In genomic region chr1:47942238-47942629, GRCh38 we compare ENCODE assay signal across 25 cellular contexts. TPM values are rescaled to one million over a fixed set of nuclear protein-coding genes. Genes with fewer than 3 reads are reported as not detected.
DNase-seq lines count a peak whose midpoint lies in the region; ATAC-seq, FAIRE-seq and TF ChIP-seq lines count a peak whose summit lies in the region.
"Had no signal": no experiment of that assay in that cellular context is flagged by ENCODE, and none has a peak within 500 bp of the region (broad histone marks: within the 10 kb centered on the region; RNA-seq: fewer than 3 reads in every experiment).

No MANE protein-coding gene starts in this region.

- dilution Hi-C loops in keratinocyte (cut with MboI; ENCODE audit: extremely low pct_ligation_motif_present, low sequenced_read_pairs), result no loop called here

- no peak for TF ChIP-seq EP300 in ovary (IDR thresholded peaks at IDR 0.05)

- H3K18ac ChIP-seq in trophoblast cell (ENCODE audit: low read length), result no peak overlapping the region

- H3K4ac ChIP-seq in trophoblast cell (ENCODE audit: low read depth, low read length), result no peak overlapping the region

- no peak overlapping the region for H3K14ac ChIP-seq in trophoblast cell (ENCODE audit: low read length)

- no peak overlapping the region for H3K9ac ChIP-seq in astrocyte (ENCODE audit: low read length)
- H3K9ac ChIP-seq in keratinocyte (ENCODE audit: control insufficient read depth, extremely low read depth, insufficient read depth, low read length), result no peak overlapping the region
- H3K9ac ChIP-seq in trophoblast cell (ENCODE audit: low read length), result no peak overlapping the region
- H3K9ac ChIP-seq: neural progenitor cell had no signal

- H2AK5ac ChIP-seq in trophoblast cell (ENCODE audit: low read length), result no peak overlapping the region

- H3K4me2 ChIP-seq in astrocyte (ENCODE audit: low read length) (no peak overlapping the region), keratinocyte (ENCODE audit: control insufficient read depth, extremely low read depth, insufficient read depth, low read depth, low read length) (peak overlapping the region; percentile 31), trophoblast cell (ENCODE audit: low read length) (no peak overlapping the region)
- H3K4me2 ChIP-seq: neural progenitor cell had no signal

- no peak overlapping the region for H3K4me3 ChIP-seq in astrocyte (ENCODE audit: insufficient read depth, low read depth, low read length)
- no peak overlapping the region for H3K4me3 ChIP-seq in keratinocyte (ENCODE audit: control insufficient read depth in 2 of 3, extremely low read depth in 1 of 3, insufficient read depth in 2 of 3, low read depth in 1 of 3, low read length in 3 of 3)
- no peak overlapping the region for H3K4me3 ChIP-seq in pancreas
- H3K4me3 ChIP-seq in trophoblast cell (ENCODE audit: low read depth, low read length), result no peak overlapping the region
- no peak overlapping the region for H3K4me3 ChIP-seq in ovary
- H3K4me3 ChIP-seq: left ventricle myocardium inferior, neural progenitor cell, psoas muscle, vagina had no signal

- WGBS in pancreas, 2 donors, result 59 to 60% methylated on average over 3 of the region's 3 CpGs
- WGBS in trophoblast cell (ENCODE audit: extremely low coverage, insufficient coverage, insufficient read length), result no CpG with 5 or more reads among the region's 3 CpGs
- WGBS in ovary, 3 donors, result 75 to 86% (median 82%) methylated on average over 3 of the region's 3 CpGs

- H3K27ac Mint-ChIP-seq in astrocyte (ENCODE audit: unreplicated experiment), result peak overlapping the region; percentile 71
- H3K27ac Mint-ChIP-seq: activated naive CD8-positive, alpha-beta T cell treated with anti-CD3 and anti-CD28 coated beads, Interleukin-2, amount 10 ng/mL, durations not matched to agents 7 days and 5 days; CD4-positive, CD25-positive, alpha-beta regulatory T cell; neural progenitor cell; stimulated activated effector memory CD8-positive, alpha-beta T cell treated with anti-CD3 and anti-CD28 coated beads, Interleukin-12 subunit alpha, Interleukin-12 subunit beta, amount 100 ng/mL, for 72 hours had no signal

- H3K27me3 ChIP-seq in astrocyte (ENCODE audit: insufficient read depth, low read length), result peaks cover 2% of the 10 kb centered on the region
- H3K27me3 ChIP-seq in keratinocyte (ENCODE audit: control insufficient read depth, extremely low read depth, insufficient read depth, low read length), result no peaks in the 10 kb centered on the region
- no peaks in the 10 kb centered on the region for H3K27me3 ChIP-seq in pancreas
- no peaks in the 10 kb centered on the region for H3K27me3 ChIP-seq in trophoblast cell (ENCODE audit: insufficient read depth, low read length)
- H3K27me3 ChIP-seq in ovary, result no peaks in the 10 kb centered on the region
- H3K27me3 ChIP-seq: neural progenitor cell, vagina had no signal

- H3K27ac ChIP-seq in astrocyte (ENCODE audit: low read depth, low read length) (no peak overlapping the region), keratinocyte (ENCODE audit: control insufficient read depth, insufficient read depth, low read length) (no peak overlapping the region), pancreas (peak overlapping the region; percentile 25 to 67 (median 66)), trophoblast cell (ENCODE audit: low read depth, low read length) (no peak overlapping the region), ovary (no peak overlapping the region)
- H3K27ac ChIP-seq: left ventricle myocardium inferior, neural progenitor cell, psoas muscle, vagina, WERI-Rb-1 had no signal

- H2BK12ac ChIP-seq in trophoblast cell (ENCODE audit: low read length), result no peak overlapping the region

- no peak overlapping the region for H2BK120ac ChIP-seq in trophoblast cell (ENCODE audit: insufficient read depth, low read length, poor library complexity)

- ATAC-seq in pancreas (peak; percentile 14 to 23 (median 16)), GM18498 (IDR thresholded peaks at IDR 0.05; ENCODE audit: unreplicated experiment) (no peak)
- ATAC-seq: psoas muscle; stimulated activated effector memory CD8-positive, alpha-beta T cell treated with anti-CD3 and anti-CD28 coated beads, Interleukin-12 subunit alpha, Interleukin-12 subunit beta, amount 100 ng/mL, for 72 hours had no signal

- H3K9me3 ChIP-seq in astrocyte (ENCODE audit: insufficient read depth, low read depth, low read length) (no peaks in the 10 kb centered on the region), keratinocyte (ENCODE audit: control insufficient read depth, low read depth, low read length) (no peaks in the 10 kb centered on the region), pancreas (no peaks in the 10 kb centered on the region), trophoblast cell (ENCODE audit: insufficient read depth, low read depth, low read length) (no peaks in the 10 kb centered on the region), ovary (no peaks in the 10 kb centered on the region)
- H3K9me3 ChIP-seq: left ventricle myocardium inferior, psoas muscle, vagina had no signal

- no peak overlapping the region for H2AFZ ChIP-seq in astrocyte (ENCODE audit: low read depth, low read length)
- no peak overlapping the region for H2AFZ ChIP-seq in keratinocyte (ENCODE audit: control insufficient read depth, low read length)
- H2AFZ ChIP-seq in trophoblast cell (ENCODE audit: insufficient read depth, low read length, poor library complexity), result no peak overlapping the region
- H2AFZ ChIP-seq: neural progenitor cell had no signal

- peaks cover 41% of the 10 kb centered on the region for H3K4me1 Mint-ChIP-seq in astrocyte (ENCODE audit: low read depth, unreplicated experiment)
- H3K4me1 Mint-ChIP-seq: activated naive CD8-positive, alpha-beta T cell treated with anti-CD3 and anti-CD28 coated beads, Interleukin-2, amount 10 ng/mL, durations not matched to agents 7 days and 5 days; CD4-positive, CD25-positive, alpha-beta regulatory T cell; stimulated activated effector memory CD8-positive, alpha-beta T cell treated with anti-CD3 and anti-CD28 coated beads, Interleukin-12 subunit alpha, Interleukin-12 subunit beta, amount 100 ng/mL, for 72 hours had no signal

- H4K20me1 ChIP-seq in astrocyte (ENCODE audit: insufficient read depth, low read length) (no peaks in the 10 kb centered on the region), keratinocyte (ENCODE audit: control insufficient read depth, extremely low read depth, insufficient read depth, low read length) (no peaks in the 10 kb centered on the region)

- no peak overlapping the region for H4K8ac ChIP-seq in trophoblast cell (ENCODE audit: low read depth, low read length)

- H3K9me3 Mint-ChIP-seq in astrocyte (ENCODE audit: unreplicated experiment), result no peaks in the 10 kb centered on the region
- H3K9me3 Mint-ChIP-seq: activated naive CD8-positive, alpha-beta T cell treated with anti-CD3 and anti-CD28 coated beads, Interleukin-2, amount 10 ng/mL, durations not matched to agents 7 days and 5 days; neural progenitor cell; stimulated activated effector memory CD8-positive, alpha-beta T cell treated with anti-CD3 and anti-CD28 coated beads, Interleukin-12 subunit alpha, Interleukin-12 subunit beta, amount 100 ng/mL, for 72 hours had no signal

- no peak for TF ChIP-seq POLR2A in ovary (IDR thresholded peaks at IDR 0.05)

- no peak overlapping the region for H3K4me3 Mint-ChIP-seq in astrocyte (ENCODE audit: unreplicated experiment)
- H3K4me3 Mint-ChIP-seq: activated naive CD8-positive, alpha-beta T cell treated with anti-CD3 and anti-CD28 coated beads, Interleukin-2, amount 10 ng/mL, durations not matched to agents 7 days and 5 days; CD4-positive, CD25-positive, alpha-beta regulatory T cell; neural progenitor cell; stimulated activated effector memory CD8-positive, alpha-beta T cell treated with anti-CD3 and anti-CD28 coated beads, Interleukin-12 subunit alpha, Interleukin-12 subunit beta, amount 100 ng/mL, for 72 hours had no signal

- peak; percentile 88 for DNase-seq in DMS53 (lab: John Stamatoyannopoulos, UW)
- DNase-seq in astrocyte (ENCODE audit: low read depth), result no peak
- no peak for DNase-seq in keratinocyte (ENCODE audit: low read depth, low spot score)
- no peak for DNase-seq in pancreas
- DNase-seq in trophoblast cell, result no peak
- DNase-seq in ovary, result no peak
- DNase-seq in DMS153 (lab: John Stamatoyannopoulos, UW), result no peak
- DNase-seq: activated CD4-positive, alpha-beta T cell treated with anti-CD3 and anti-CD28 coated beads, Interleukin-2, amount 50 U/mL, for 4 hours; activated CD8-positive, alpha-beta memory T cell treated with anti-CD3 and anti-CD28 coated beads, Interleukin-2, amount 50 U/mL, for 4 hours; activated naive CD8-positive, alpha-beta T cell treated with anti-CD3 and anti-CD28 coated beads, Interleukin-2, amount 10 ng/mL, durations not matched to agents 7 days and 5 days; CD4-positive, CD25-positive, alpha-beta regulatory T cell; glutamatergic neuron; left ventricle myocardium inferior; NCI-H1105; NCI-H2081; psoas muscle; stimulated activated CD4-positive, alpha-beta T cell treated with anti-CD3 and anti-CD28 coated beads, Interleukin-1b, Interleukin-23, amount 100 ng/mL, for 48 hours; WERI-Rb-1 had no signal

- H3K79me2 ChIP-seq in astrocyte (ENCODE audit: insufficient read depth, low read length), result no peaks in the 10 kb centered on the region
- H3K79me2 ChIP-seq in keratinocyte (ENCODE audit: control insufficient read depth, insufficient read depth, low read length), result no peaks in the 10 kb centered on the region
- no peaks in the 10 kb centered on the region for H3K79me2 ChIP-seq in trophoblast cell (ENCODE audit: control insufficient read depth, insufficient read depth, low read length, poor library complexity)

- H3K23ac ChIP-seq in trophoblast cell (ENCODE audit: low read length), result no peak overlapping the region

- no peaks in the 10 kb centered on the region for H3K79me1 ChIP-seq in trophoblast cell (ENCODE audit: low read length)

- no peaks in the 10 kb centered on the region for H3K36me3 Mint-ChIP-seq in astrocyte (ENCODE audit: low read depth, unreplicated experiment)
- H3K36me3 Mint-ChIP-seq: activated naive CD8-positive, alpha-beta T cell treated with anti-CD3 and anti-CD28 coated beads, Interleukin-2, amount 10 ng/mL, durations not matched to agents 7 days and 5 days; CD4-positive, CD25-positive, alpha-beta regulatory T cell; neural progenitor cell; stimulated activated effector memory CD8-positive, alpha-beta T cell treated with anti-CD3 and anti-CD28 coated beads, Interleukin-12 subunit alpha, Interleukin-12 subunit beta, amount 100 ng/mL, for 72 hours had no signal

- H2BK5ac ChIP-seq in trophoblast cell (ENCODE audit: low read depth, low read length, poor library complexity), result no peak overlapping the region

- TF ChIP-seq CTCF in astrocyte (IDR thresholded peaks at IDR 0.05; ENCODE audit: insufficient read depth, low read depth, low read length), result no peak
- TF ChIP-seq CTCF in keratinocyte (optimal IDR thresholded peaks at IDR 0.05 in 1 of 3, IDR thresholded peaks at IDR 0.05 in 1 of 3, conservative IDR thresholded peaks at IDR 0.05 in 1 of 3; ENCODE audit: extremely low read depth in 1 of 3, insufficient read depth in 2 of 3, low read length in 3 of 3), result no peak
- TF ChIP-seq CTCF in pancreas (IDR thresholded peaks at IDR 0.05), result no peak
- no peak for TF ChIP-seq CTCF in ovary (IDR thresholded peaks at IDR 0.05)

- no peaks in the 10 kb centered on the region for H3K36me3 ChIP-seq in astrocyte (ENCODE audit: insufficient read depth, low read length)
- no peaks in the 10 kb centered on the region for H3K36me3 ChIP-seq in keratinocyte (ENCODE audit: control insufficient read depth in 2 of 2, extremely low read depth in 1 of 2, insufficient read depth in 2 of 2, low read length in 2 of 2)
- no peaks in the 10 kb centered on the region for H3K36me3 ChIP-seq in pancreas
- H3K36me3 ChIP-seq in trophoblast cell (ENCODE audit: control insufficient read depth in 1 of 2, insufficient read depth in 2 of 2, low read length in 2 of 2), result no peaks in the 10 kb centered on the region
- H3K36me3 ChIP-seq in ovary, result no peaks in the 10 kb centered on the region
- H3K36me3 ChIP-seq: left ventricle myocardium inferior, neural progenitor cell, vagina, WERI-Rb-1 had no signal

- no peak for FAIRE-seq in astrocyte (lab: Jason Lieb, UNC)
- no peak for FAIRE-seq in keratinocyte (lab: Jason Lieb, UNC)
- FAIRE-seq in pancreas (lab: Jason Lieb, UNC), result no peak
- FAIRE-seq: H1 had no signal

- peaks cover 3% of the 10 kb centered on the region for H3K27me3 Mint-ChIP-seq in astrocyte (ENCODE audit: low read depth, unreplicated experiment)
- H3K27me3 Mint-ChIP-seq: CD4-positive, CD25-positive, alpha-beta regulatory T cell had no signal

- H3K4me1 ChIP-seq in astrocyte (ENCODE audit: insufficient read depth, low read length), result no peaks in the 10 kb centered on the region
- peaks cover 14% of the 10 kb centered on the region for H3K4me1 ChIP-seq in keratinocyte (ENCODE audit: control insufficient read depth, extremely low read depth, insufficient read depth, low read length)
- H3K4me1 ChIP-seq in pancreas, result peaks cover 9 to 22% (median 20%) of the 10 kb centered on the region in 3 donors
- H3K4me1 ChIP-seq in trophoblast cell (ENCODE audit: control insufficient read depth in 1 of 2, insufficient read depth in 2 of 2, low read length in 2 of 2), result no peaks in the 10 kb centered on the region
- H3K4me1 ChIP-seq in ovary (ENCODE audit: insufficient read depth), result peaks cover 2% of the 10 kb centered on the region
- H3K4me1 ChIP-seq: neural progenitor cell, psoas muscle had no signal

- H4K12ac ChIP-seq in trophoblast cell (ENCODE audit: low read depth, low read length), result no peak overlapping the region

- intact Hi-C loops in pancreas (cut with DNase I), result no loop called here
- intact Hi-C loops in ovary (cut with DNase I), result no loop called here

- no peak overlapping the region for H4K91ac ChIP-seq in trophoblast cell (ENCODE audit: low read depth, low read length)

- no peaks in the 10 kb centered on the region for H3K9me1 ChIP-seq in keratinocyte (ENCODE audit: control insufficient read depth, extremely low read depth, insufficient read depth, low read length)

RNA-seq across cellular contexts. Expression of gene TRABD2B, which starts 55.0 kb away (rescaled TPM):
- total RNA-seq in astrocyte (0.89 and 1.8 TPM in 2 replicates), pancreas (1 to 10 TPM; 1.6 to 3.8 (median 3.3) TPM), ovary (1 to 10 TPM in 2 of 7 donors, under 1 TPM in 5; 0.18 to 1.6 (median 0.24) TPM)
- polyA plus RNA-seq in keratinocyte (0.13 to 0.35 TPM (median 0.16 TPM) in 3 replicates), pancreas (1 to 10 TPM; 2.8 to 2.9 TPM), ovary (1 to 10 TPM in 1 of 2 donors, under 1 TPM in 1; 0.52 to 1.1 TPM)
- 0.70 TPM for polyA plus RNA-seq in keratinocyte (2011; ENCODE audit: low read depth)
- 0.21 and 0.26 TPM in 2 replicates for polyA plus RNA-seq in keratinocyte (2011; cell fraction: cytosol; rRNA removed)
- polyA plus RNA-seq in keratinocyte (2011; cell fraction: nucleus; rRNA removed), result 1.2 and 1.6 TPM in 2 replicates
- 0.49 and 0.62 TPM in 2 replicates for polyA plus RNA-seq in keratinocyte (2012; ENCODE audit: low replicate concordance)
- polyA minus RNA-seq in keratinocyte, result 0.45 to 0.59 TPM (median 0.49 TPM) in 3 replicates
- 1.5 TPM for polyA minus RNA-seq in keratinocyte (2011; cell fraction: cytosol; rRNA and poly(A)+ RNA removed)
- polyA minus RNA-seq in keratinocyte (2011; cell fraction: nucleus; rRNA and poly(A)+ RNA removed), result 1.2 and 1.4 TPM in 2 replicates
- polyA plus RNA-seq in trophoblast cell (2013), result 0.03 and 0.11 TPM in 2 replicates
- total RNA-seq: activated naive CD8-positive, alpha-beta T cell treated with anti-CD3 and anti-CD28 coated beads, Interleukin-2, amount 10 ng/mL, durations not matched to agents 7 days and 5 days; CD4-positive, CD25-positive, alpha-beta regulatory T cell; SK-MEL-5; T-helper 2 cell treated with Interferon-gamma antibody and Interleukin-4, amounts not matched to agents 100 ng/mL and 5 ng/mL, for 36 hours had no signal
- polyA plus RNA-seq: CD4-positive, CD25-positive, alpha-beta regulatory T cell had no signal

Comparison
In these comparisons a context has a peak if more than half of its experiments do, and no peak if none do; other contexts are left out.
1. H3K27ac ChIP-seq: peak in pancreas (4 of 4); none in astrocyte (single experiment), keratinocyte (single experiment), trophoblast cell (single experiment) and ovary (0 of 2).